Comparison of ENCODE assay signal across 18 cellular contexts in genomic region chr9:88233091-88233490, GRCh38.
"Had no signal": no experiment of that assay in that cellular context is flagged by ENCODE, and none has a peak within 500 bp of the region (broad histone marks: within the 10 kb centered on the region; RNA-seq: fewer than 3 reads in every experiment).

No MANE protein-coding gene starts in this region.

- H3K4me1 ChIP-seq: gastrocnemius medialis had no signal

- ATAC-seq: effector memory CD8-positive, alpha-beta T cell; gastrocnemius medialis; left lobe of liver; naive thymus-derived CD4-positive, alpha-beta T cell had no signal

- DNase-seq: effector memory CD8-positive, alpha-beta T cell; gastrocnemius medialis; glutamatergic neuron; mammary epithelial cell; naive thymus-derived CD4-positive, alpha-beta T cell; posterior cingulate gyrus; sigmoid colon; stimulated activated CD4-positive, alpha-beta T cell treated with anti-CD3 and anti-CD28 coated beads, Interleukin-2, amount 100 ng/mL, for 24 hours; stimulated activated naive CD4-positive, alpha-beta T cell; stomach; substantia nigra; trophoblast cell had no signal

- H3K9me3 ChIP-seq: esophagus muscularis mucosa, gastrocnemius medialis, right atrium auricular region had no signal

- H3K27ac ChIP-seq: epithelial cell of prostate, esophagus muscularis mucosa, gastrocnemius medialis, right atrium auricular region, sigmoid colon, skin epidermis, stomach had no signal

- H3K4me3 Mint-ChIP-seq: dendritic cell treated with granulocyte-macrophage colony-stimulating factor and Interleukin-4, amounts not matched to agents 40 ng/mL and 50 ng/mL, for 4 days; effector memory CD8-positive, alpha-beta T cell; naive thymus-derived CD4-positive, alpha-beta T cell had no signal

- H3K27ac Mint-ChIP-seq: dendritic cell treated with granulocyte-macrophage colony-stimulating factor and Interleukin-4, amounts not matched to agents 40 ng/mL and 50 ng/mL, for 4 days; effector memory CD8-positive, alpha-beta T cell; naive thymus-derived CD4-positive, alpha-beta T cell had no signal

- H3K27me3 ChIP-seq: esophagus muscularis mucosa, gastrocnemius medialis, right atrium auricular region, sigmoid colon, stomach had no signal
